ENCODE assay signal across 2 cellular contexts in the genomic region with DNA sequence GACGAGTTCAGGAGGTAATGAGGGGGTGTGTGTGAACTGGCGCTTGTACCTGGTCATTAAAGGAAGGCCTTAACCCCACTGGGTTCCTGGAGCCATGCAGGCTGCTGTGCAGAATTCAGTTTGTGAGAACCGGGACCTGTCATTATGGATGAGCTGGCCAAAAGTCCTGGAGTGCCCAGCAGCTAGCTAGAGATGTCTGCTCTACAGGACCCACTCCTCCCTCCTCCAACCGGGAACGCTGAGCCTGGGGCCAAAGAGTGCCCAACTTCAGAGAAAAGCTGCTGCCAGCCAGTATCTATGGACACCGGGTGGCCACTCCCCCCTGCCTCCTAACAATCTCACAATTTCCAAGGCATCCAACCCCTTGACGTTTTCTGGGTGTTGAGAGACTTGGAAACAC.
TF ChIP-seq lines count a peak whose summit lies in the region.

No MANE protein-coding gene starts in this region.

TF ChIP-seq in endothelial cell of umbilical vein, 7 proteins besides CTCF, POLR2A, EP300 and RAD21 (continued from another document):
- TF ChIP-seq MYC (IDR thresholded peaks at IDR 0.05; ENCODE audit: low read depth, low read length): no peak
- TF ChIP-seq, protein P1, sequence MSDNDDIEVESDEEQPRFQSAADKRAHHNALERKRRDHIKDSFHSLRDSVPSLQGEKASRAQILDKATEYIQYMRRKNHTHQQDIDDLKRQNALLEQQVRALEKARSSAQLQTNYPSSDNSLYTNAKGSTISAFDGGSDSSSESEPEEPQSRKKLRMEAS (IDR thresholded peaks at IDR 0.05; ENCODE audit: insufficient read depth, insufficient read length): no peak
- no peak for TF ChIP-seq GATA2 (IDR thresholded peaks at IDR 0.05; ENCODE audit: insufficient read depth, insufficient read length, low read depth, low read length)
- TF ChIP-seq EZH2 (IDR thresholded peaks at IDR 0.05; ENCODE audit: borderline replicate concordance, low read depth, low read length, severe bottlenecking): no peak

TF ChIP-seq in GM12891, 5 proteins besides CTCF, POLR2A, EP300 and RAD21 (continued from another document):
- TF ChIP-seq SPI1 (IDR thresholded peaks at IDR 0.05; ENCODE audit: low read depth, low read length): no peak
- no peak for TF ChIP-seq POU2F2 (IDR thresholded peaks at IDR 0.05; ENCODE audit: low read depth, low read length)
